In the genomic region with DNA sequence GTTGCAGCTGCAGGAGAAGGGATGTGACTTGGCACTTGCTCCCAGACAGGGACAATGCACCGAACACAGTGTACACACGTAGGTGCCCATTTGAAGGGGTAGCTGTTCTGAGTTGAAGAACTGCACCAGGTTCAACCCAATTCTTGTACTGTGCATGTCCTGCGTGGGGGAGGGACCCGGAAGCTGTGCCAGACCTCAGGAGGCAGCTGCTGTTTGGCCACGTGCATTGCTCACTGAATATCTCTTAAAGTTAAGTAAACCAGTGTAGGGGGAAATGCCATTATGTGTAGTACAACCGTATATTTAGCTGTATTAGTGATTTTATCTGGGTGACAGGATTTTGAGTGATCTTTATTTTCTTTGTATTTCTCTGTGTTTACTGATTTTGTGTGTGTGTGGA, we compare ENCODE assay signal across 7 cellular contexts. TPM values are rescaled to one million over a fixed set of nuclear protein-coding genes. Genes with fewer than 3 reads are reported as not detected.
DNase-seq lines count a peak whose midpoint lies in the region; ATAC-seq and TF ChIP-seq lines count a peak whose summit lies in the region.

No MANE protein-coding gene starts in this region.

- TF ChIP-seq POLR2A in ovary (IDR thresholded peaks at IDR 0.05), result no peak

- peak overlapping the region in 1 of 2 donors; percentile 55 for H3K27ac ChIP-seq in ovary

- TF ChIP-seq EP300 in ovary (IDR thresholded peaks at IDR 0.05), result no peak

- WGBS in ovary, 3 donors, result 13 to 23% (median 14%) methylated on average over 6 of the region's 6 CpGs

- ATAC-seq in HG02852 (IDR thresholded peaks at IDR 0.05; ENCODE audit: unreplicated experiment), result peak; percentile 43
- peak; percentile 46 for ATAC-seq in esophagus mucosa

- intact Hi-C loops in ovary (cut with DNase I), result loop anchor here in 2 of 4 donors (5.0 to 10.0 kb wide), 3 partner anchors 163 to 493 kb away; partner anchors contain the start of gene NHS (in 1 of the 2)

- H3K9me3 ChIP-seq in ovary, result no peaks in the 10 kb centered on the region

- no peak for TF ChIP-seq CTCF in ovary (IDR thresholded peaks at IDR 0.05)

- no peaks in the 10 kb centered on the region for H3K27me3 ChIP-seq in ovary

- DNase-seq in SHP77 (lab: John Stamatoyannopoulos, UW), result peak; percentile 18 to 21
- DNase-seq in ovary, result peak; percentile 57 to 72 (median 67)
- DNase-seq in NK-92 (lab: John Stamatoyannopoulos, UW; ENCODE audit: unreplicated experiment), result no peak
- no peak for DNase-seq in activated gamma-delta T cell treated with Interleukin-2 at 50 U/mL for 16 hours

- H3K4me3 ChIP-seq in GM08714 (ENCODE audit: low read length), result peak overlapping the region; percentile 27; the same call in 1 of the 2 replicates
- peak overlapping the region; percentile 34 for H3K4me3 ChIP-seq in ovary

- no peaks in the 10 kb centered on the region for H3K4me1 ChIP-seq in ovary (ENCODE audit: insufficient read depth)

- no peaks in the 10 kb centered on the region for H3K36me3 ChIP-seq in ovary

RNA-seq across cellular contexts. Expression of gene RBBP7, which starts 12.0 kb away (rescaled TPM):
- total RNA-seq in esophagus mucosa, result 72.5 TPM
- 100 to 1,000 TPM; 101 to 258 (median 188) TPM for total RNA-seq in ovary
- polyA plus RNA-seq in ovary, result 100 to 1,000 TPM; 150 to 192 TPM

Comparison
In these comparisons a context has a peak if more than half of its experiments do, and no peak if none do; other contexts are left out.
1. DNase-seq: peak in SHP77 (2 of 2) and ovary (5 of 5); none in NK-92 (single experiment) and activated gamma-delta T cell treated with Interleukin-2 at 50 U/mL for 16 hours (single experiment).